Comparison of ENCODE assay signal across 18 cellular contexts in the genomic region with DNA sequence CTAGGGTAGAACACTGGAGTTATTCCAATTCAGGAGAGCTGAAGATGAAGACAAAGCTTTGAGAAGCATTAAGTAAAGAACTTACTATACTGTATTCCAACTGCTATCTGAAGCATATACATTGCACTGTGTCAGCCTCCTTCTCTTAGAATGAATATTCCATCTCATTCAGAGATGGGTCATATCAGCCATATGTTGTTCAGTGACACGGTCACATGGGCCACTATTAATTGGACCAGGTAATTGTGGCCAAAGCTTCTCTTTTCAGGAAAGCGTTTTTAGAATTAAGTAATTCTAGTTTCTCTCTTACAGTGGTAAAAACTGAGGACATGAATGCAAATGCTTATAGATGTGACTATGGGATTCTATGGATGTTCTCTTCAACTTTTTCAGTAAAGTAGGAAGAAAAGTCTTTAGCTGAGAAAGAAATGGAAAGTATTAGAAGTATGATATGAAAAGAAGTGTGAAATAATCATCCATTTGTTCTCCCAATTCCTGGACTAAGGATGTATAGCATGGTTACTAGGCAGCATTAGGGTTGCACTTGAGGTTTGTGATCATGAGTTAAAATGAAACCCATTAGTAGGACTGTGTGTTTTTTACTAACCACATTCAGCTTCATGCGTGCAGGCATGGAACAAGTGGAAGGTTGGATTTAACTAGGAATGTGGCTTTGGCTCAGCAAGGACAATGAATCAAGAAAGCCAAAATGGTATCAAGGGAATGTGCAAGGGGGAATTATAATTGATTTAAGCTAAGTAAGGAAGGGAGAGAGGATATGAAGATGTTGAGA. TPM values are rescaled to one million over a fixed set of nuclear protein-coding genes. Genes with fewer than 3 reads are reported as not detected.
DNase-seq lines count a peak whose midpoint lies in the region; ATAC-seq and TF ChIP-seq lines count a peak whose summit lies in the region.
"Had no signal": no experiment of that assay in that cellular context is flagged by ENCODE, and none has a peak within 500 bp of the region (broad histone marks: within the 10 kb centered on the region; RNA-seq: fewer than 3 reads in every experiment).

No MANE protein-coding gene starts in this region.

- ATAC-seq in GM18520 (IDR thresholded peaks at IDR 0.05; ENCODE audit: unreplicated experiment): peak; percentile 79
- ATAC-seq in GM21447 (IDR thresholded peaks at IDR 0.05; ENCODE audit: unreplicated experiment): peak; percentile 88
- ATAC-seq in HG02885 (IDR thresholded peaks at IDR 0.05; ENCODE audit: poor library complexity, unreplicated experiment): peak; percentile 84
- peak; percentile 65 for ATAC-seq in HG03558 (IDR thresholded peaks at IDR 0.05; ENCODE audit: extremely low read depth, unreplicated experiment)
- ATAC-seq: activated CD8-positive, alpha-beta memory T cell treated with anti-CD3 and anti-CD28 coated beads, Interleukin-2, amount 10 ng/mL, durations not matched to agents 7 days and 5 days; right cardiac atrium had no signal

- H3K9ac ChIP-seq in SK-N-SH (no peak overlapping the region), Karpas-422 (ENCODE audit: low read length) (no peak overlapping the region)

- WGBS in SK-N-SH (ENCODE audit: low lambda C conversion rate): 49% methylated on average over 3 of the region's 3 CpGs

- no peak for TF ChIP-seq RAD21 in SK-N-SH (IDR thresholded peaks at IDR 0.05; ENCODE audit: low read length)

- no peaks in the 10 kb centered on the region for H3K79me2 ChIP-seq in SK-N-SH (ENCODE audit: insufficient read depth)
- H3K79me2 ChIP-seq in Karpas-422 (ENCODE audit: low read length): no peaks in the 10 kb centered on the region

- H4K20me1 ChIP-seq in SK-N-SH (ENCODE audit: insufficient read depth) (no peaks in the 10 kb centered on the region), Karpas-422 (ENCODE audit: insufficient read depth, low read depth, low read length) (no peaks in the 10 kb centered on the region)

- H3K4me3 ChIP-seq in breast epithelium: no peak overlapping the region
- H3K4me3 ChIP-seq in SK-N-SH (ENCODE audit: low read depth in 2 of 2, low read length in 1 of 2): no peak overlapping the region
- H3K4me3 ChIP-seq in Karpas-422 (ENCODE audit: low read length): no peak overlapping the region
- H3K4me3 ChIP-seq: Peyer's patch had no signal

- no peak for TF ChIP-seq POLR2A in breast epithelium (IDR thresholded peaks at IDR 0.05)

- H3K9me3 ChIP-seq in breast epithelium (peaks cover 0 to 10% of the 10 kb centered on the region in 2 donors), SK-N-SH (no peaks in the 10 kb centered on the region), Karpas-422 (ENCODE audit: low read length) (no peaks in the 10 kb centered on the region)

- H2AFZ ChIP-seq in SK-N-SH (ENCODE audit: low read depth) (no peak overlapping the region), Karpas-422 (ENCODE audit: low read length) (no peak overlapping the region)

- POLR2A ChIA-PET in SK-N-SH (lab: Yijun Ruan, JAX): no interaction called here

- no peak for TF ChIP-seq EP300 in SK-N-SH (IDR thresholded peaks at IDR 0.05; ENCODE audit: borderline replicate concordance in 1 of 2, low read depth in 1 of 2, low read length in 1 of 2)

- H3K4me1 ChIP-seq in breast epithelium: no peaks in the 10 kb centered on the region
- H3K4me1 ChIP-seq in SK-N-SH (ENCODE audit: control insufficient read depth in 1 of 2, insufficient read depth in 2 of 2, low read depth in 1 of 2, low read length in 1 of 2): no peaks in the 10 kb centered on the region
- H3K4me1 ChIP-seq in Karpas-422 (ENCODE audit: low read length): peaks cover 2% of the 10 kb centered on the region
- H3K4me1 ChIP-seq: Peyer's patch had no signal

- intact Hi-C loops in breast epithelium (cut with DNase I; ENCODE audit: low total_unique reads): no loop called here

- H3K27me3 ChIP-seq in breast epithelium: no peaks in the 10 kb centered on the region
- no peaks in the 10 kb centered on the region for H3K27me3 ChIP-seq in SK-N-SH (ENCODE audit: insufficient read depth)
- no peaks in the 10 kb centered on the region for H3K27me3 ChIP-seq in Karpas-422 (ENCODE audit: low read length)
- H3K27me3 ChIP-seq: brain microvascular endothelial cell, Peyer's patch had no signal

- H3K4me2 ChIP-seq in SK-N-SH (no peak overlapping the region), Karpas-422 (ENCODE audit: low read depth, low read length, poor library complexity, severe bottlenecking) (no peak overlapping the region)

- CTCF ChIA-PET in SK-N-SH (lab: Yijun Ruan, JAX): interaction anchor here (0.6 kb wide), 1 partner anchor 39 kb away, joined by 3 read pairs; no protein-coding TSS in a partner anchor

- no peaks in the 10 kb centered on the region for H3F3A ChIP-seq in SK-N-SH (replicated peaks; ENCODE audit: insufficient read depth)

- H3K9me2 ChIP-seq in SK-N-SH: no peaks in the 10 kb centered on the region
- H3K9me2 ChIP-seq in Karpas-422 (replicated peaks; ENCODE audit: insufficient read depth, low read length): no peaks in the 10 kb centered on the region

- H3K27ac ChIP-seq in breast epithelium (no peak overlapping the region), SK-N-SH (ENCODE audit: low read depth in 2 of 2, low read length in 1 of 2) (no peak overlapping the region), Karpas-422 (ENCODE audit: low read length) (no peak overlapping the region)
- H3K27ac ChIP-seq: brain microvascular endothelial cell, Peyer's patch had no signal

- H3K36me3 ChIP-seq in breast epithelium (no peaks in the 10 kb centered on the region), SK-N-SH (replicated peaks in 1 of 2; ENCODE audit: control insufficient read depth in 1 of 2, insufficient read depth in 2 of 2, low read length in 1 of 2) (no peaks in the 10 kb centered on the region), Karpas-422 (ENCODE audit: insufficient read depth, low read length) (no peaks in the 10 kb centered on the region)
- H3K36me3 ChIP-seq: brain microvascular endothelial cell, Peyer's patch had no signal

- TF ChIP-seq CTCF in breast epithelium (IDR thresholded peaks at IDR 0.05): no peak
- TF ChIP-seq CTCF in SK-N-SH (IDR thresholded peaks at IDR 0.05): no peak

- DNase-seq in breast epithelium (ENCODE audit: low spot score in 2 of 2) (no peak), SK-N-SH (no peak), NCI-H510A (lab: John Stamatoyannopoulos, UW) (no peak), Karpas-422 (no peak)
- DNase-seq: activated CD8-positive, alpha-beta memory T cell treated with anti-CD3 and anti-CD28 coated beads, Interleukin-2, amount 10 ng/mL, durations not matched to agents 7 days and 5 days; activated naive CD4-positive, alpha-beta T cell treated with anti-CD3 and anti-CD28 coated beads for 36 hours; brain microvascular endothelial cell; NCI-H1105 treated with DMSO at 0.1 percent for 48 hours; nephron progenitor cell; Peyer's patch; right cardiac atrium; stimulated activated CD4-positive, alpha-beta T cell treated with anti-CD3 and anti-CD28 coated beads, Interleukin-2, amount 100 ng/mL, for 48 hours; SW 1271; trophoblast cell had no signal

TF ChIP-seq in SK-N-SH, 30 proteins besides CTCF, POLR2A, EP300 and RAD21 (continues in another document):
- TF ChIP-seq MEF2A (IDR thresholded peaks at IDR 0.05; ENCODE audit: borderline replicate concordance, low read depth): no peak
- TF ChIP-seq, protein P1, sequence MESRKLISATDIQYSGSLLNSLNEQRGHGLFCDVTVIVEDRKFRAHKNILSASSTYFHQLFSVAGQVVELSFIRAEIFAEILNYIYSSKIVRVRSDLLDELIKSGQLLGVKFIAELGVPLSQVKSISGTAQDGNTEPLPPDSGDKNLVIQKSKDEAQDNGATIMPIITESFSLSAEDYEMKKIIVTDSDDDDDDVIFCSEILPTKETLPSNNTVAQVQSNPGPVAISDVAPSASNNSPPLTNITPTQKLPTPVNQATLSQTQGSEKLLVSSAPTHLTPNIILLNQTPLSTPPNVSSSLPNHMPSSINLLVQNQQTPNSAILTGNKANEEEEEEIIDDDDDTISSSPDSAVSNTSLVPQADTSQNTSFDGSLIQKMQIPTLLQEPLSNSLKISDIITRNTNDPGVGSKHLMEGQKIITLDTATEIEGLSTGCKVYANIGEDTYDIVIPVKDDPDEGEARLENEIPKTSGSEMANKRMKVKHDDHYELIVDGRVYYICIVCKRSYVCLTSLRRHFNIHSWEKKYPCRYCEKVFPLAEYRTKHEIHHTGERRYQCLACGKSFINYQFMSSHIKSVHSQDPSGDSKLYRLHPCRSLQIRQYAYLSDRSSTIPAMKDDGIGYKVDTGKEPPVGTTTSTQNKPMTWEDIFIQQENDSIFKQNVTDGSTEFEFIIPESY (IDR thresholded peaks at IDR 0.05; ENCODE audit: borderline replicate concordance, low read depth): no peak
- TF ChIP-seq TAF1 (IDR thresholded peaks at IDR 0.05; ENCODE audit: borderline replicate concordance, low read depth, low read length): no peak
- TF ChIP-seq ELF1 (IDR thresholded peaks at IDR 0.05): no peak
- TF ChIP-seq SMC3 (IDR thresholded peaks at IDR 0.05; ENCODE audit: low read depth, low read length): no peak
- TF ChIP-seq, protein P2, sequence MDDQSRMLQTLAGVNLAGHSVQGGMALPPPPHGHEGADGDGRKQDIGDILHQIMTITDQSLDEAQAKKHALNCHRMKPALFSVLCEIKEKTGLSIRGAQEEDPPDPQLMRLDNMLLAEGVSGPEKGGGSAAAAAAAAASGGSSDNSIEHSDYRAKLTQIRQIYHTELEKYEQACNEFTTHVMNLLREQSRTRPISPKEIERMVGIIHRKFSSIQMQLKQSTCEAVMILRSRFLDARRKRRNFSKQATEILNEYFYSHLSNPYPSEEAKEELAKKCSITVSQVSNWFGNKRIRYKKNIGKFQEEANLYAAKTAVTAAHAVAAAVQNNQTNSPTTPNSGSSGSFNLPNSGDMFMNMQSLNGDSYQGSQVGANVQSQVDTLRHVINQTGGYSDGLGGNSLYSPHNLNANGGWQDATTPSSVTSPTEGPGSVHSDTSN (IDR thresholded peaks at IDR 0.05): no peak

RNA-seq across cellular contexts. Expression of a gene that starts 40.9 kb away (rescaled TPM):
- 10 to 100 TPM in 2 of 3 donors, 1 to 10 TPM in 1; 7.7 to 13.8 (median 11.8) TPM for total RNA-seq in breast epithelium
- polyA plus RNA-seq in SK-N-SH (2012; rRNA removed): 3.6 and 4.6 TPM in 2 replicates
- 5.8 and 15.9 TPM in 2 replicates for polyA plus RNA-seq in SK-N-SH (2012; cell fraction: cytosol; rRNA removed)
- 1.0 and 3.1 TPM in 2 replicates for polyA plus RNA-seq in SK-N-SH (2012; cell fraction: nucleus; rRNA removed)
- total RNA-seq in Karpas-422 (2014; rRNA removed; shearing (Covaris generic); ENCODE audit: low replicate concordance): 54.7 and 55.4 TPM in 2 replicates
